ENCODE assay signal across 9 cellular contexts in genomic region chr17:2064147-2064489, GRCh38. TPM values are rescaled to one million over a fixed set of nuclear protein-coding genes. Genes with fewer than 3 reads are reported as not detected.
DNase-seq lines count a peak whose midpoint lies in the region; ATAC-seq and TF ChIP-seq lines count a peak whose summit lies in the region.
"Had no signal": no experiment of that assay in that cellular context is flagged by ENCODE, and none has a peak within 500 bp of the region (broad histone marks: within the 10 kb centered on the region; RNA-seq: fewer than 3 reads in every experiment).

No MANE protein-coding gene starts in this region.

- no peak for ATAC-seq in upper lobe of left lung (ENCODE audit: low FRiP score in 2 of 2)
- no peak for ATAC-seq in GM19023 (IDR thresholded peaks at IDR 0.05; ENCODE audit: unreplicated experiment)
- no peak for ATAC-seq in GM21723 (IDR thresholded peaks at IDR 0.05; ENCODE audit: unreplicated experiment)
- ATAC-seq in HG02642 (IDR thresholded peaks at IDR 0.05; ENCODE audit: poor library complexity, unreplicated experiment), result no peak

- no peak for TF ChIP-seq POLR2A in breast epithelium (IDR thresholded peaks at IDR 0.05)
- TF ChIP-seq POLR2A in upper lobe of left lung (IDR thresholded peaks at IDR 0.05), result no peak

- peak overlapping the region; percentile 74 to 89 for H3K27ac ChIP-seq in breast epithelium
- no peak overlapping the region for H3K27ac ChIP-seq in mammary epithelial cell (ENCODE audit: insufficient read depth, low read depth, low read length)
- H3K27ac ChIP-seq in colonic mucosa, result peak overlapping the region; percentile 67
- peak overlapping the region; percentile 77 for H3K27ac ChIP-seq in muscle layer of colon (ENCODE audit: low read depth, low read length)
- peak overlapping the region in 3 of 4 donors; percentile 58 to 74 (median 73) for H3K27ac ChIP-seq in upper lobe of left lung

- no peak overlapping the region for H3K4me2 ChIP-seq in mammary epithelial cell (ENCODE audit: insufficient read depth, low read depth, low read length)

- TF ChIP-seq EP300 in upper lobe of left lung (IDR thresholded peaks at IDR 0.05), result no peak

- H3K4me1 ChIP-seq in breast epithelium, result peaks cover 11 to 12% of the 10 kb centered on the region in 2 donors
- no peaks in the 10 kb centered on the region for H3K4me1 ChIP-seq in mammary epithelial cell (ENCODE audit: insufficient read depth, low read length)
- no peaks in the 10 kb centered on the region for H3K4me1 ChIP-seq in colonic mucosa
- H3K4me1 ChIP-seq in muscle layer of colon (ENCODE audit: insufficient read depth, low read length), result peaks cover 75% of the 10 kb centered on the region
- H3K4me1 ChIP-seq in upper lobe of left lung, result peaks cover 51 to 70% (median 63%) of the 10 kb centered on the region in 4 donors

- no peaks in the 10 kb centered on the region for H3K27me3 ChIP-seq in breast epithelium
- H3K27me3 ChIP-seq in mammary epithelial cell (ENCODE audit: insufficient read depth, low read length), result no peaks in the 10 kb centered on the region
- no peaks in the 10 kb centered on the region for H3K27me3 ChIP-seq in colonic mucosa
- peaks cover 0 to under 1% of the 10 kb centered on the region in 2 donors for H3K27me3 ChIP-seq in muscle layer of colon (ENCODE audit: control insufficient read depth in 1 of 2, insufficient read depth in 2 of 2, low read length in 2 of 2)
- H3K27me3 ChIP-seq in upper lobe of left lung, result no peaks in the 10 kb centered on the region

- TF ChIP-seq CTCF in breast epithelium (IDR thresholded peaks at IDR 0.05) (no peak), mammary epithelial cell (conservative IDR thresholded peaks at IDR 0.05 in 1 of 2, IDR thresholded peaks at IDR 0.05 in 1 of 2; ENCODE audit: extremely low read depth in 1 of 2, insufficient read depth in 1 of 2, low read depth in 1 of 2, low read length in 2 of 2) (no peak), colonic mucosa (IDR thresholded peaks at IDR 0.05) (no peak), upper lobe of left lung (IDR thresholded peaks at IDR 0.05) (no peak)

- H2AFZ ChIP-seq in mammary epithelial cell (ENCODE audit: low read depth, low read length), result no peak overlapping the region

- in situ Hi-C loops in mammary epithelial cell (cut with MboI; ENCODE audit: low sequenced_read_pairs in 2 of 2), result loop anchor here in 1 of 2 donors (10.0 kb wide), 1 partner anchor 181 kb away; no protein-coding TSS in a partner anchor

- no peak overlapping the region for H3K4me3 ChIP-seq in breast epithelium
- H3K4me3 ChIP-seq in mammary epithelial cell (replicated peaks in 1 of 3; ENCODE audit: insufficient read depth in 1 of 3, low read depth in 2 of 3, low read length in 3 of 3), result no peak overlapping the region
- H3K4me3 ChIP-seq in colonic mucosa, result no peak overlapping the region
- no peak overlapping the region for H3K4me3 ChIP-seq in muscle layer of colon (ENCODE audit: low read depth in 1 of 2, low read length in 2 of 2)
- H3K4me3 ChIP-seq in upper lobe of left lung, result no peak overlapping the region

- 86% methylated on average over 3 of the region's 5 CpGs for WGBS in mammary epithelial cell (ENCODE audit: low coverage, missing lambda C conversion rate)
- 69 to 75% methylated on average over 5 of the region's 5 CpGs for WGBS in upper lobe of left lung, 2 donors

- intact Hi-C loops in breast epithelium (cut with DNase I; ENCODE audit: low total_unique reads), result no loop called here
- intact Hi-C loops in mammary epithelial cell (cut with micrococcal nuclease), result no loop called here
- intact Hi-C loops in colonic mucosa (cut with DNase I), result no loop called here

- no peaks in the 10 kb centered on the region for H3K9me3 ChIP-seq in breast epithelium
- H3K9me3 ChIP-seq in mammary epithelial cell (replicated peaks; ENCODE audit: insufficient read depth, low read length), result no peaks in the 10 kb centered on the region
- no peaks in the 10 kb centered on the region for H3K9me3 ChIP-seq in colonic mucosa
- H3K9me3 ChIP-seq in muscle layer of colon (ENCODE audit: low read length), result no peaks in the 10 kb centered on the region
- H3K9me3 ChIP-seq in upper lobe of left lung, result no peaks in the 10 kb centered on the region

- no peaks in the 10 kb centered on the region for H3K36me3 ChIP-seq in breast epithelium
- H3K36me3 ChIP-seq in mammary epithelial cell (ENCODE audit: insufficient read depth, low read length), result no peaks in the 10 kb centered on the region
- H3K36me3 ChIP-seq in colonic mucosa, result no peaks in the 10 kb centered on the region
- H3K36me3 ChIP-seq in muscle layer of colon (ENCODE audit: insufficient read depth, low read length), result peaks cover 40% of the 10 kb centered on the region
- peaks cover 0 to 45% (median 25%) of the 10 kb centered on the region in 4 donors for H3K36me3 ChIP-seq in upper lobe of left lung

- no peaks in the 10 kb centered on the region for H4K20me1 ChIP-seq in mammary epithelial cell (ENCODE audit: insufficient read depth, low read length)

- dilution Hi-C loops in mammary epithelial cell (cut with HindIII; ENCODE audit: low sequenced_read_pairs), result loop anchor here (10.0 kb wide), 3 partner anchors 61 to 281 kb away; no protein-coding TSS in a partner anchor

- no peak overlapping the region for H3K9ac ChIP-seq in mammary epithelial cell (ENCODE audit: insufficient read depth, low read length)
- H3K9ac ChIP-seq in colonic mucosa (ENCODE audit: low read depth in 2 of 2, low read length in 2 of 2), result peak overlapping the region in 1 of 2 donors; percentile 43
- H3K9ac ChIP-seq in muscle layer of colon (ENCODE audit: low read length), result no peak overlapping the region

- no TSS peak for BruUV-seq in mammary epithelial cell (replicated peaks; lab: Mats Ljungman, UMichigan)

- CTCF ChIA-PET in mammary epithelial cell (lab: Charles Lee; ENCODE audit: low non-redundant PET), result no interaction called here

- DNase-seq in breast epithelium (ENCODE audit: low spot score in 2 of 2) (no peak), mammary epithelial cell (no peak), colonic mucosa (no peak), upper lobe of left lung (no peak)
- DNase-seq: activated CD4-positive, CD25-positive, alpha-beta regulatory T cell had no signal

- no peaks in the 10 kb centered on the region for H3K79me2 ChIP-seq in mammary epithelial cell (ENCODE audit: insufficient read depth, low read length)

RNA-seq across cellular contexts. Expression of gene HIC1, which starts 9.2 kb away (rescaled TPM):
- total RNA-seq in breast epithelium (10 to 100 TPM; 12.6 to 16.4 (median 12.7) TPM), mammary epithelial cell (1 to 10 TPM in 1 of 2 donors, under 1 TPM in 1; 0.67 to 1.3 TPM), colonic mucosa (10 to 100 TPM in 1 of 2 donors, 1 to 10 TPM in 1; 7.0 to 11.2 TPM), upper lobe of left lung (10 to 100 TPM in 5 of 6 donors, 1 to 10 TPM in 1; 8.0 to 25.5 (median 19.1) TPM)
- 0.20 TPM for polyA plus RNA-seq in mammary epithelial cell
- polyA minus RNA-seq in mammary epithelial cell, result not detected

RNA-seq across cellular contexts. Expression of gene OVCA2, which starts 22.3 kb away (rescaled TPM):
- total RNA-seq in breast epithelium (10 to 100 TPM; 24.3 to 35.4 (median 32.5) TPM), mammary epithelial cell (10 to 100 TPM; 44.1 to 65.7 TPM), colonic mucosa (10 to 100 TPM; 41.0 to 49.8 TPM), upper lobe of left lung (10 to 100 TPM; 20.1 to 56.1 (median 33.5) TPM)
- 68.4 TPM for polyA plus RNA-seq in mammary epithelial cell
- 28.3 TPM for polyA minus RNA-seq in mammary epithelial cell

RNA-seq across cellular contexts. Expression of gene DPH1, which starts 34.2 kb away (rescaled TPM):
- total RNA-seq in breast epithelium (10 to 100 TPM; 28.3 to 66.6 (median 55.7) TPM), mammary epithelial cell (10 to 100 TPM; 29.0 to 36.2 TPM), colonic mucosa (10 to 100 TPM; 22.7 to 34.4 TPM), upper lobe of left lung (100 to 1,000 TPM in 1 of 6 donors, 10 to 100 TPM in 5; 28.8 to 129 (median 45.1) TPM)
- polyA plus RNA-seq in mammary epithelial cell, result 27.4 TPM
- 64.4 TPM for polyA minus RNA-seq in mammary epithelial cell

RNA-seq across cellular contexts. Expression of gene RTN4RL1, which starts 39.0 kb away (rescaled TPM):
- total RNA-seq in breast epithelium (10 to 100 TPM in 2 of 3 donors, 1 to 10 TPM in 1; 3.8 to 19.6 (median 14.1) TPM), mammary epithelial cell (1 to 10 TPM in 1 of 2 donors, under 1 TPM in 1; under 0.01 to 5.7 TPM), colonic mucosa (under 1 TPM; 0.32 to 0.37 TPM), upper lobe of left lung (1 to 10 TPM; 5.1 to 7.3 (median 6.2) TPM)
- polyA plus RNA-seq in mammary epithelial cell, result 2.5 TPM
- 1.6 TPM for polyA minus RNA-seq in mammary epithelial cell
